ENCODE assay signal across 3 cellular contexts in genomic region chr1:39775676-39776399, GRCh38. TPM values are rescaled to one million over a fixed set of nuclear protein-coding genes. Genes with fewer than 3 reads are reported as not detected.
"Had no signal": no experiment of that assay in that cellular context is flagged by ENCODE, and none has a peak within 500 bp of the region (broad histone marks: within the 10 kb centered on the region; RNA-seq: fewer than 3 reads in every experiment).

No MANE protein-coding gene starts in this region.

RNA-seq across cellular contexts. Expression of gene OXCT2, which starts 4.7 kb away (rescaled TPM):
- total RNA-seq: smooth muscle cell had no signal
- polyA plus RNA-seq: neural cell, smooth muscle cell had no signal

RNA-seq across cellular contexts. Expression of gene BMP8B, which starts 12.8 kb away (rescaled TPM):
- total RNA-seq: smooth muscle cell had no signal
- polyA plus RNA-seq: endothelial cell of umbilical vein had no signal
